36 cellular contexts compared by ENCODE assay signal in genomic region chrX:23344904-23345271, GRCh38. TPM values are rescaled to one million over a fixed set of nuclear protein-coding genes. Genes with fewer than 3 reads are reported as not detected.
"Had no signal": no experiment of that assay in that cellular context is flagged by ENCODE, and none has a peak within 500 bp of the region (broad histone marks: within the 10 kb centered on the region; RNA-seq: fewer than 3 reads in every experiment).

No MANE protein-coding gene starts in this region.

- H3K36me3 Mint-ChIP-seq: activated CD4-positive, alpha-beta memory T cell treated with anti-CD3 and anti-CD28 coated beads for 36 hours; activated naive CD4-positive, alpha-beta T cell treated with anti-CD3 and anti-CD28 coated beads, Interleukin-2, amount 50 U/mL, for 72 hours; activated naive CD8-positive, alpha-beta T cell treated with anti-CD3 and anti-CD28 coated beads for 36 hours; brain had no signal

- H3K4me1 ChIP-seq: adrenal gland had no signal

- ATAC-seq: activated CD8-positive, alpha-beta T cell treated with anti-CD3 and anti-CD28 coated beads for 36 hours; activated T-cell treated with anti-CD3 and anti-CD28 coated beads, Interleukin-2, amount 50 U/mL, for 4 hours; activated T-helper 17 cell treated with anti-CD3 and anti-CD28 coated beads, Interleukin-2, amount 50 U/mL, for 72 hours; T-helper 17 cell had no signal

- H3K4me3 Mint-ChIP-seq: activated B cell treated with CpG ODN at 0.5 μM for 24 hours; activated CD4-positive, alpha-beta memory T cell treated with anti-CD3 and anti-CD28 coated beads for 36 hours; activated CD4-positive, alpha-beta T cell treated with anti-CD3 and anti-CD28 coated beads, Interleukin-2, amount 10 ng/mL, durations not matched to agents 24 days and 14 days; activated CD8-positive, alpha-beta T cell treated with anti-CD3 and anti-CD28 coated beads for 36 hours; activated naive CD4-positive, alpha-beta T cell treated with anti-CD3 and anti-CD28 coated beads for 36 hours; activated naive CD8-positive, alpha-beta T cell treated with anti-CD3 and anti-CD28 coated beads for 36 hours; activated T-cell treated with anti-CD3 and anti-CD28 coated beads, Interleukin-2, amount 50 U/mL, for 4 hours; activated T-cell treated with anti-CD3 and anti-CD28 coated beads, Interleukin-2, amount 50 U/mL, for 72 hours; activated T-helper 1 cell treated with anti-CD3 and anti-CD28 coated beads, Interleukin-12 subunit alpha, Interleukin-12 subunit beta, Interleukin-2, Interleukin-4 antibody, amounts not matched to agents 30 ng/mL and 10 ng/mL and 1 ng/mL, durations not matched to agents 14 hours and 24 hours and 36 hours; activated T-helper 17 cell treated with anti-CD3 and anti-CD28 coated beads, Interleukin-2, amount 50 U/mL, for 72 hours; brain; central memory CD8-positive, alpha-beta T cell; T-helper 17 cell had no signal

- H3K9me3 ChIP-seq: adrenal gland had no signal

- H3K9me3 Mint-ChIP-seq: activated B cell treated with CpG ODN at 0.5 μM for 24 hours; activated CD4-positive, alpha-beta memory T cell treated with anti-CD3 and anti-CD28 coated beads for 36 hours; activated CD4-positive, alpha-beta T cell treated with anti-CD3 and anti-CD28 coated beads, Interleukin-2, amount 10 ng/mL, durations not matched to agents 24 days and 14 days; activated CD8-positive, alpha-beta T cell treated with anti-CD3 and anti-CD28 coated beads for 36 hours; activated naive CD4-positive, alpha-beta T cell treated with anti-CD3 and anti-CD28 coated beads for 36 hours; activated naive CD4-positive, alpha-beta T cell treated with anti-CD3 and anti-CD28 coated beads, Interleukin-2, amount 50 U/mL, for 72 hours; activated naive CD8-positive, alpha-beta T cell treated with anti-CD3 and anti-CD28 coated beads for 36 hours; activated T-cell treated with anti-CD3 and anti-CD28 coated beads, Interleukin-2, amount 50 U/mL, for 4 hours; activated T-helper 1 cell treated with anti-CD3 and anti-CD28 coated beads, Interleukin-12 subunit alpha, Interleukin-12 subunit beta, Interleukin-2, Interleukin-4 antibody, amounts not matched to agents 30 ng/mL and 10 ng/mL and 1 ng/mL, durations not matched to agents 14 hours and 24 hours and 36 hours; activated T-helper 17 cell treated with anti-CD3 and anti-CD28 coated beads, Interleukin-2, amount 50 U/mL, for 72 hours; central memory CD8-positive, alpha-beta T cell had no signal

- H3K4me1 Mint-ChIP-seq: activated B cell treated with CpG ODN at 0.5 μM for 24 hours; activated CD4-positive, alpha-beta T cell treated with anti-CD3 and anti-CD28 coated beads, Interleukin-2, amount 10 ng/mL, durations not matched to agents 24 days and 14 days; activated naive CD8-positive, alpha-beta T cell treated with anti-CD3 and anti-CD28 coated beads for 36 hours; activated T-helper 17 cell treated with anti-CD3 and anti-CD28 coated beads, Interleukin-2, amount 50 U/mL, for 72 hours; central memory CD8-positive, alpha-beta T cell; T-helper 17 cell had no signal

- H3K36me3 ChIP-seq: adrenal gland, cardiac muscle cell had no signal

- DNase-seq: activated B cell treated with CpG ODN at 0.5 μM for 24 hours; activated CD4-positive, alpha-beta memory T cell treated with anti-CD3 and anti-CD28 coated beads for 36 hours; activated CD4-positive, alpha-beta T cell treated with anti-CD3 and anti-CD28 coated beads for 4 hours; activated CD4-positive, alpha-beta T cell treated with anti-CD3 and anti-CD28 coated beads, Interleukin-2, amount 10 ng/mL, durations not matched to agents 24 days and 14 days; activated CD4-positive, alpha-beta T cell treated with anti-CD3 and anti-CD28 coated beads, Interleukin-2, amount 50 U/mL, for 1 hour; activated CD4-positive, alpha-beta T cell treated with anti-CD3 and anti-CD28 coated beads, Interleukin-2, amount 50 U/mL, for 4 hours; activated CD4-positive, CD25-positive, alpha-beta regulatory T cell treated with anti-CD3 and anti-CD28 coated beads, Interleukin-2, amount 50 U/mL, for 72 hours; activated CD8-positive, alpha-beta memory T cell treated with anti-CD3 and anti-CD28 coated beads, Interleukin-2, amount 50 U/mL, for 4 hours; activated CD8-positive, alpha-beta T cell treated with anti-CD3 and anti-CD28 coated beads for 36 hours; activated effector memory CD4-positive, alpha-beta T cell treated with anti-CD3 and anti-CD28 coated beads, Interleukin-2, amount 50 U/mL, for 16 hours; activated gamma-delta T cell treated with Interleukin-2 at 50 U/mL for 16 hours; activated naive CD4-positive, alpha-beta T cell; activated naive CD4-positive, alpha-beta T cell treated with anti-CD3 and anti-CD28 coated beads for 36 hours; activated naive CD4-positive, alpha-beta T cell treated with anti-CD3 and anti-CD28 coated beads, Interleukin-2, amount 50 U/mL, for 16 hours; activated naive CD8-positive, alpha-beta T cell treated with anti-CD3 and anti-CD28 coated beads for 36 hours; activated T-cell treated with anti-CD3 and anti-CD28 coated beads for 4 hours; activated T-cell treated with anti-CD3 and anti-CD28 coated beads, Interleukin-2, amount 50 U/mL, for 1 hour; activated T-cell treated with anti-CD3 and anti-CD28 coated beads, Interleukin-2, amount 50 U/mL, for 4 hours; activated T-cell treated with anti-CD3 and anti-CD28 coated beads, Interleukin-2, amount 50 U/mL, for 72 hours; adrenal gland; amniotic stem cell; aorta; caudate nucleus; cerebellar nuclear complex; T-helper 17 cell had no signal

- H3K27ac ChIP-seq: adrenal gland, cardiac muscle cell, VCaP had no signal

- H3K4me3 ChIP-seq: adrenal gland, cardiac muscle cell had no signal

- H3K27ac Mint-ChIP-seq: activated B cell treated with CpG ODN at 0.5 μM for 24 hours; activated CD4-positive, alpha-beta memory T cell treated with anti-CD3 and anti-CD28 coated beads for 36 hours; activated CD4-positive, alpha-beta T cell treated with anti-CD3 and anti-CD28 coated beads, Interleukin-2, amount 10 ng/mL, durations not matched to agents 24 days and 14 days; activated CD8-positive, alpha-beta T cell treated with anti-CD3 and anti-CD28 coated beads for 36 hours; activated naive CD4-positive, alpha-beta T cell treated with anti-CD3 and anti-CD28 coated beads for 36 hours; activated naive CD4-positive, alpha-beta T cell treated with anti-CD3 and anti-CD28 coated beads, Interleukin-2, amount 50 U/mL, for 72 hours; activated naive CD8-positive, alpha-beta T cell treated with anti-CD3 and anti-CD28 coated beads for 36 hours; activated T-cell treated with anti-CD3 and anti-CD28 coated beads, Interleukin-2, amount 50 U/mL, for 72 hours; activated T-helper 1 cell treated with anti-CD3 and anti-CD28 coated beads, Interleukin-12 subunit alpha, Interleukin-12 subunit beta, Interleukin-2, Interleukin-4 antibody, amounts not matched to agents 30 ng/mL and 10 ng/mL and 1 ng/mL, durations not matched to agents 14 hours and 24 hours and 36 hours; activated T-helper 17 cell treated with anti-CD3 and anti-CD28 coated beads, Interleukin-2, amount 50 U/mL, for 72 hours; brain; T-helper 17 cell had no signal

- H3K27me3 Mint-ChIP-seq: central memory CD8-positive, alpha-beta T cell; T-helper 17 cell had no signal

- FAIRE-seq: bronchial epithelial cell, TTC549 had no signal

RNA-seq across cellular contexts. Expression of gene PTCHD1, which starts 10.2 kb away (rescaled TPM):
- total RNA-seq: activated CD4-positive, alpha-beta memory T cell treated with anti-CD3 and anti-CD28 coated beads for 36 hours; activated CD4-positive, alpha-beta T cell treated with anti-CD3 and anti-CD28 coated beads, Interleukin-2, amount 10 ng/mL, durations not matched to agents 24 days and 14 days; activated CD8-positive, alpha-beta memory T cell treated with anti-CD3 and anti-CD28 coated beads for 36 hours; activated CD8-positive, alpha-beta T cell treated with anti-CD3 and anti-CD28 coated beads for 36 hours; activated naive CD4-positive, alpha-beta T cell treated with anti-CD3 and anti-CD28 coated beads for 36 hours; activated naive CD4-positive, alpha-beta T cell treated with anti-CD3 and anti-CD28 coated beads, Interleukin-2, amount 50 U/mL, for 72 hours; activated naive CD8-positive, alpha-beta T cell treated with anti-CD3 and anti-CD28 coated beads for 36 hours; activated T-cell treated with anti-CD3 and anti-CD28 coated beads, Interleukin-2, amount 50 U/mL, for 4 hours; activated T-cell treated with anti-CD3 and anti-CD28 coated beads, Interleukin-2, amount 50 U/mL, for 72 hours; activated T-helper 1 cell treated with anti-CD3 and anti-CD28 coated beads, Interleukin-12 subunit alpha, Interleukin-12 subunit beta, Interleukin-2, Interleukin-4 antibody, amounts not matched to agents 30 ng/mL and 10 ng/mL and 1 ng/mL, durations not matched to agents 14 hours and 24 hours and 36 hours; bronchial epithelial cell; T-helper 17 cell; T-helper 2 cell treated with Interferon-gamma antibody and Interleukin-4, amounts not matched to agents 100 ng/mL and 5 ng/mL, for 36 hours had no signal
